In the genomic region with DNA sequence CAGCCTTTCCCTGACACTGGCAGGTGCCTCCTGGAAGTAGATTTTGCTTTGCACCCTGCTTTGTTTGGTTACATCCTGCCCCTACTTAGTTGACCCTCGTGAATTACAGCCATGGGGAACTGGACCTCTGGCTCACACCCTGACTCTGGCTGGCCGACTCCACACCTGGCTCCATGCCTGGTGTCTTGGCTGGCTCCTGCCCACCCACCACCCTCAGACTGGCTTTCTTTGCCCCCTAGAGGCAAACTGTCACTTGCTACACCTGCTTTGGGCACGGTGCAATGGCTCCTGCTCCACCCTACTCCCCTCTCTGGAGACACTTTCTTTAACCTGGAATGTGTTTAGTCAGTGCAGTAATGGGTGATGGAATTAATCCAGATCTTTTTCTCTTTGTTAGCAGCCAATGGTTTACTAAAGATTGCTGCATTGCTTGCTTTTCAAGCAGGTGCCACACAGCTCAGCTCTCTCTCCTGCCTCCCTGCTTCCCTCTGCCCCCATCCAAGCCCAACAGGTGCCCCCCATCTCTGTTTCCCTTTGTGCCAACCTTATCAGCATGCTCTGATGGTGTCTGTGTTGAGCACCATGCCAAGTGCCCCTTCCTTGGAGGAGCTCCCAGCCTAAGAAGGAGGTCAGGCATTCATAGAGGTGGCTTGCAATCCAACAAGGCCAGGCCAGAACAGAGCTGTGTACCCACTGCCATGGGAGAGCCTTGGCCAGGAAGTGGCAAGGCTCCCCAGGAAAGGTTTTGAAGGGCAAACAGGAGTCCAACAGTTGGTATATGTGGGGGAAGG, we compare ENCODE assay signal across 23 cellular contexts. TPM values are rescaled to one million over a fixed set of nuclear protein-coding genes. Genes with fewer than 3 reads are reported as not detected.
DNase-seq lines count a peak whose midpoint lies in the region; ATAC-seq, FAIRE-seq and TF ChIP-seq lines count a peak whose summit lies in the region.
"Had no signal": no experiment of that assay in that cellular context is flagged by ENCODE, and none has a peak within 500 bp of the region (broad histone marks: within the 10 kb centered on the region; RNA-seq: fewer than 3 reads in every experiment).

No MANE protein-coding gene starts in this region.

- dilution Hi-C loops in IMR-90 (cut with HindIII; ENCODE audit: low sequenced_read_pairs, unreplicated experiment): no loop called here

- CTCF ChIA-PET in IMR-90 (lab: Yijun Ruan, JAX): no interaction called here
- CTCF ChIA-PET in H1 (lab: Charles Lee; ENCODE audit: partially characterized antibody): interaction anchor here (1.5 to 22.1 kb wide), 5 partner anchors 11 to 133 kb away, joined by 3 to 236 read pairs (median 5); no protein-coding TSS in a partner anchor

- no peak for FAIRE-seq in H1 (lab: Jason Lieb, UNC)
- FAIRE-seq: GM12891, GM18507 had no signal

- no peaks in the 10 kb centered on the region for H3K79me1 ChIP-seq in IMR-90 (ENCODE audit: low read depth in 1 of 2, low read length in 2 of 2)
- H3K79me1 ChIP-seq in H1 (ENCODE audit: low read depth, low read length): no peaks in the 10 kb centered on the region

- H3K14ac ChIP-seq in IMR-90 (replicated peaks; ENCODE audit: low read depth, low read length) (no peak overlapping the region), H1 (ENCODE audit: insufficient read length) (no peak overlapping the region)

- H3K4me3 ChIP-seq in IMR-90 (ENCODE audit: insufficient read depth, low read depth, low read length) (no peak overlapping the region), H1 (ENCODE audit: extremely low read depth in 1 of 4, insufficient read depth in 2 of 4, low read depth in 3 of 4, low read length in 4 of 4) (no peak overlapping the region), spleen (no peak overlapping the region)
- H3K4me3 ChIP-seq: MG63 had no signal

- TF ChIP-seq POLR2A in IMR-90 (IDR thresholded peaks at IDR 0.05; ENCODE audit: low read depth, low read length): no peak
- no peak for TF ChIP-seq POLR2A in H1 (IDR thresholded peaks at IDR 0.05; ENCODE audit: control extremely low read depth in 1 of 2, low read depth in 2 of 2, low read length in 2 of 2)
- TF ChIP-seq POLR2A in spleen (IDR thresholded peaks at IDR 0.05): no peak

- H3K4me1 ChIP-seq in IMR-90 (ENCODE audit: control insufficient read depth, insufficient read depth, low read length) (no peaks in the 10 kb centered on the region), H1 (replicated peaks in 1 of 4; ENCODE audit: control insufficient read depth in 3 of 4, insufficient read depth in 4 of 4, low read length in 3 of 4) (no peaks in the 10 kb centered on the region), spleen (no peaks in the 10 kb centered on the region)

- H2BK120ac ChIP-seq in IMR-90 (ENCODE audit: low read depth, low read length) (no peak overlapping the region), H1 (replicated peaks; ENCODE audit: low read depth, low read length) (no peak overlapping the region)

- peak; percentile 98 for DNase-seq in G401 (ENCODE audit: low spot score)
- no peak for DNase-seq in IMR-90
- DNase-seq in H1 (ENCODE audit: low read depth in 1 of 2, low spot score in 2 of 2): no peak
- DNase-seq in spleen: peak; percentile 38
- no peak for DNase-seq in KBM-7
- no peak for DNase-seq in left lobe of liver (ENCODE audit: low spot score)
- DNase-seq: CD8-positive, alpha-beta memory T cell; DND-41; GF-D8; GOT3; HFFc6; Karpas-422; MG63; NCI-H1105; NCI-H1694 treated with DMSO at 0.1 percent for 48 hours; NCI-H345; NCI-H526; NK-92 treated with Interleukin-12 subunit alpha and Interleukin-12 subunit beta, amount 100 ng/mL, for 24 hours; OCI-M1; SIG-M5 had no signal

- H3K56ac ChIP-seq in IMR-90 (ENCODE audit: extremely low read depth, insufficient read depth, low read length): no peak overlapping the region
- no peak overlapping the region for H3K56ac ChIP-seq in H1 (replicated peaks; ENCODE audit: insufficient read length, low read depth, low read length)

- H3K27ac ChIP-seq in IMR-90 (ENCODE audit: insufficient read depth, low read length) (no peak overlapping the region), H1 (ENCODE audit: low read depth, low read length) (no peak overlapping the region), spleen (no peak overlapping the region)

- no CpG with 5 or more reads among the region's 3 CpGs for WGBS in IMR-90 (ENCODE audit: extremely low coverage in 2 of 2, insufficient read length in 1 of 2), 2 experiments
- 87% methylated on average over 3 of the region's 3 CpGs; no CpG with 5 or more reads in 1 of the 2 experiments for WGBS in H1 (ENCODE audit: extremely low coverage in 1 of 2, insufficient coverage in 1 of 2, insufficient read length in 1 of 2, insufficient replicate concordance in 2 of 2, low coverage in 1 of 2, low lambda C conversion rate in 2 of 2, missing lambda C conversion rate in 1 of 2), 2 experiments
- WGBS in spleen, 5 donors: 53 to 72% (median 66%) methylated on average over 2 to 3 of the region's 3 CpGs

- TF ChIP-seq CTCF in IMR-90 (conservative IDR thresholded peaks at IDR 0.05; ENCODE audit: low read depth, low read length): no peak
- no peak for TF ChIP-seq CTCF in H1 (IDR thresholded peaks at IDR 0.05; ENCODE audit: control extremely low read depth in 1 of 3, insufficient read depth in 1 of 3, low read depth in 1 of 3, low read length in 3 of 3)
- TF ChIP-seq CTCF in spleen (IDR thresholded peaks at IDR 0.05 in 8 of 11, conservative IDR thresholded peaks at IDR 0.05 in 3 of 11): no peak

- H2BK5ac ChIP-seq in IMR-90 (ENCODE audit: low read depth, low read length, poor library complexity, severe bottlenecking) (no peak overlapping the region), H1 (ENCODE audit: low read depth, low read length) (no peak overlapping the region)

- H4K5ac ChIP-seq in IMR-90 (ENCODE audit: low read depth, low read length): no peak overlapping the region
- H4K5ac ChIP-seq in H1 (ENCODE audit: insufficient read length, low read depth, low read length): no peak overlapping the region

- intact Hi-C loops in IMR-90 (cut with micrococcal nuclease): no loop called here
- intact Hi-C loops in spleen (cut with DNase I; ENCODE audit: low total_unique reads): no loop called here

- no peak overlapping the region for H2AK5ac ChIP-seq in IMR-90 (ENCODE audit: low read depth, low read length)
- H2AK5ac ChIP-seq in H1 (ENCODE audit: low read depth, low read length): no peak overlapping the region

- H4K91ac ChIP-seq in IMR-90 (ENCODE audit: insufficient read depth, low read depth, low read length) (no peak overlapping the region), H1 (replicated peaks; ENCODE audit: insufficient read length, low read length) (no peak overlapping the region)

- H3K4ac ChIP-seq in IMR-90 (ENCODE audit: low read depth, low read length) (no peak overlapping the region), H1 (replicated peaks; ENCODE audit: insufficient read length, low read depth, low read length) (no peak overlapping the region)

- H3K27me3 ChIP-seq in IMR-90 (ENCODE audit: control insufficient read depth, insufficient read depth, low read length) (peaks cover 8% of the 10 kb centered on the region), H1 (replicated peaks in 1 of 4; ENCODE audit: control insufficient read depth in 3 of 4, extremely low read depth in 1 of 4, insufficient read depth in 3 of 4, low read length in 3 of 4) (peaks cover 4 to 18% (median 7%) of the 10 kb centered on the region in 4 experiments; a peak in 4 of 7 replicates), spleen (replicated peaks in 1 of 7) (peaks cover 0 to 3% (median 0%) of the 10 kb centered on the region in 7 donors)
- H3K27me3 ChIP-seq: MG63 had no signal

- peak overlapping the region; percentile 19 for H2AK9ac ChIP-seq in IMR-90 (replicated peaks; ENCODE audit: low read depth, low read length, poor library complexity)

- ATAC-seq in IMR-90 (ENCODE audit: low read depth) (no peak), left lobe of liver (no peak), GM18861 (IDR thresholded peaks at IDR 0.05; ENCODE audit: unreplicated experiment) (no peak)

- no peak for TF ChIP-seq EP300 in H1 (IDR thresholded peaks at IDR 0.05; ENCODE audit: borderline replicate concordance in 1 of 2, low read depth in 2 of 2, low read length in 2 of 2)

- H3K4me2 ChIP-seq in IMR-90 (ENCODE audit: low read depth, low read length): no peak overlapping the region
- H3K4me2 ChIP-seq in H1 (ENCODE audit: insufficient read depth in 1 of 2, low read depth in 2 of 2, low read length in 2 of 2): no peak overlapping the region

- H2BK15ac ChIP-seq in IMR-90 (ENCODE audit: low read depth, low read length) (no peak overlapping the region), H1 (ENCODE audit: low read length) (0 out of 2 replicates have a peak overlapping the region, but pooled peaks have one; percentile 29)

- no peak overlapping the region for H3K23ac ChIP-seq in IMR-90 (ENCODE audit: low read depth, low read length)
- H3K23ac ChIP-seq in H1 (ENCODE audit: insufficient read length): no peak overlapping the region

- in situ Hi-C loops in G401 (cut with HindIII; ENCODE audit: low sequenced_read_pairs): no loop called here
- in situ Hi-C loops in IMR-90 (cut with MboI; ENCODE audit: low sequenced_read_pairs): no loop called here
- in situ Hi-C loops in KBM-7 (cut with MboI; ENCODE audit: low pct_unique_long_range_greater_than_20kb, low sequenced_read_pairs): no loop called here

- no peaks in the 10 kb centered on the region for H3K9me3 ChIP-seq in IMR-90 (ENCODE audit: control insufficient read depth, insufficient read depth, low read length)
- no peaks in the 10 kb centered on the region for H3K9me3 ChIP-seq in H1 (ENCODE audit: insufficient read depth in 2 of 2, low read depth in 1 of 2, low read length in 1 of 2)
- no peaks in the 10 kb centered on the region for H3K9me3 ChIP-seq in spleen
- H3K9me3 ChIP-seq: MG63 had no signal

- POLR2A ChIA-PET in IMR-90 (lab: Charles Lee; ENCODE audit: unreplicated experiment) (no interaction called here), H1 (lab: Charles Lee; ENCODE audit: partially characterized antibody) (no interaction called here)

- H3K18ac ChIP-seq in IMR-90 (ENCODE audit: low read depth, low read length): no peak overlapping the region
- no peak overlapping the region for H3K18ac ChIP-seq in H1 (ENCODE audit: extremely low read depth, low read length)

- H2AFZ ChIP-seq in IMR-90 (replicated peaks; ENCODE audit: low read length, poor library complexity): peak overlapping the region; percentile 44
- H2AFZ ChIP-seq in H1 (ENCODE audit: low read length): no peak overlapping the region

- no peak overlapping the region for H2BK20ac ChIP-seq in IMR-90 (ENCODE audit: low read depth, low read length)
- no peak overlapping the region for H2BK20ac ChIP-seq in H1 (ENCODE audit: low read length)

- H4K20me1 ChIP-seq in IMR-90 (ENCODE audit: insufficient read depth, low read length) (no peaks in the 10 kb centered on the region), H1 (replicated peaks in 1 of 2; ENCODE audit: control insufficient read depth in 1 of 2, insufficient read depth in 2 of 2, low read length in 2 of 2) (no peaks in the 10 kb centered on the region)

- H2BK12ac ChIP-seq in H1 (ENCODE audit: low read depth, low read length): no peak overlapping the region

- no peaks in the 10 kb centered on the region for H3K23me2 ChIP-seq in H1 (ENCODE audit: low read depth, low read length)

- H3K9ac ChIP-seq in IMR-90 (ENCODE audit: low read depth, low read length): no peak overlapping the region
- H3K9ac ChIP-seq in H1 (replicated peaks in 1 of 4; ENCODE audit: extremely low read depth in 1 of 4, low read depth in 3 of 4, low read length in 3 of 4): no peak overlapping the region

- H4K8ac ChIP-seq in IMR-90 (ENCODE audit: low read depth in 2 of 2, low read length in 2 of 2) (no peak overlapping the region), H1 (ENCODE audit: extremely low read depth, insufficient read depth, low read length) (no peak overlapping the region)

- H3K36me3 ChIP-seq in IMR-90 (ENCODE audit: control insufficient read depth, insufficient read depth, low read length) (no peaks in the 10 kb centered on the region), H1 (ENCODE audit: control insufficient read depth in 2 of 4, insufficient read depth in 4 of 4, low read length in 3 of 4) (no peaks in the 10 kb centered on the region), spleen (no peaks in the 10 kb centered on the region)
- H3K36me3 ChIP-seq: MG63 had no signal

- H3K9me1 ChIP-seq in IMR-90 (ENCODE audit: insufficient read depth, low read length): no peaks in the 10 kb centered on the region

- H3K79me2 ChIP-seq in H1 (ENCODE audit: control insufficient read depth in 1 of 2, insufficient read depth in 2 of 2, low read length in 2 of 2): no peaks in the 10 kb centered on the region

- no TSS peak for BruUV-seq in IMR-90 (replicated peaks; lab: Mats Ljungman, UMichigan)

- TF ChIP-seq RAD21 in IMR-90 (IDR thresholded peaks at IDR 0.05; ENCODE audit: low read length) (no peak), H1 (IDR thresholded peaks at IDR 0.05 in 1 of 2, conservative IDR thresholded peaks at IDR 0.05 in 1 of 2; ENCODE audit: low read depth in 2 of 2, low read length in 2 of 2) (no peak)

RNA-seq across cellular contexts. Expression of gene RASGRF1, which starts 38.4 kb away (rescaled TPM):
- 0.12 and 1.6 TPM in 2 replicates for total RNA-seq in G401 (2014; rRNA removed; shearing (Covaris generic))
- total RNA-seq in IMR-90 (2012; rRNA removed): under 0.01 TPM in 2 replicates
- 0.06 and 0.15 TPM in 2 replicates for polyA plus RNA-seq in IMR-90 (2012; rRNA removed)
- polyA plus RNA-seq in IMR-90 (2012; cell fraction: cytosol; rRNA removed): 0.08 and 0.41 TPM in 2 replicates
- polyA plus RNA-seq in IMR-90 (2012; cell fraction: nucleus; rRNA removed; ENCODE audit: low replicate concordance): 0.05 and 0.60 TPM in 2 replicates
- total RNA-seq in H1 (2021; fragmentation: NEBNext Ultra II Directional; extraction: Animal tissue kit (Norgen Biotek cat#: 25700)): 0.34 and 0.67 TPM in 2 replicates
- polyA plus RNA-seq in H1 (2011; rRNA removed): 0.42 and 0.61 TPM in 2 replicates
- 0.40 TPM for polyA plus RNA-seq in H1 (2011; cell fraction: cytosol; rRNA removed)
- polyA plus RNA-seq in H1 (2011; cell fraction: nucleus; rRNA removed): 1.1 TPM
- polyA plus RNA-seq in H1 (2012, experiment 1 of 2): 0.46 to 1.0 TPM (median 0.54 TPM) in 4 replicates
- polyA plus RNA-seq in H1 (2012, experiment 2 of 2): 0.10 TPM
- polyA plus RNA-seq in H1 (2013, experiment 1 of 2): 0.12 TPM
- polyA plus RNA-seq in H1 (2013, experiment 2 of 2): 0.11 TPM
- polyA minus RNA-seq in H1 (2011; rRNA and poly(A)+ RNA removed): 1.1 and 1.2 TPM in 2 replicates
- 1.0 TPM for polyA minus RNA-seq in H1 (2011; cell fraction: cytosol; rRNA and poly(A)+ RNA removed)
- polyA minus RNA-seq in H1 (2011; cell fraction: nucleus; rRNA and poly(A)+ RNA removed): 2.0 TPM
- 1 to 10 TPM; 1.3 to 3.4 (median 2.0) TPM for total RNA-seq in spleen
- 1 to 10 TPM in 1 of 3 donors, under 1 TPM in 2; 0.50 to 1.4 (median 0.57) TPM for polyA plus RNA-seq in spleen
- not detected for total RNA-seq in left lobe of liver
- total RNA-seq: CD8-positive, alpha-beta memory T cell had no signal
- polyA plus RNA-seq: CD8-positive, alpha-beta memory T cell had no signal

Comparison
In these comparisons a context has a peak if more than half of its experiments do, and no peak if none do; other contexts are left out.
1. DNase-seq: peak in G401 (single experiment) and spleen (single experiment); none in IMR-90 (single experiment), H1 (0 of 2), KBM-7 (single experiment) and left lobe of liver (single experiment).